ENCODE assay signal across 16 cellular contexts in genomic region chr2:101843048-101843447, GRCh38.
DNase-seq lines count a peak whose midpoint lies in the region; ATAC-seq, FAIRE-seq and TF ChIP-seq lines count a peak whose summit lies in the region.
"Had no signal": no experiment of that assay in that cellular context is flagged by ENCODE, and none has a peak within 500 bp of the region (broad histone marks: within the 10 kb centered on the region; RNA-seq: fewer than 3 reads in every experiment).

No MANE protein-coding gene starts in this region.

- no peak overlapping the region for H2AFZ ChIP-seq in neuronal stem cell (ENCODE audit: low read length)

- H3K9me3 Mint-ChIP-seq in HFFc6 (no peaks in the 10 kb centered on the region), nephron (no peaks in the 10 kb centered on the region)
- H3K9me3 Mint-ChIP-seq: activated naive CD4-positive, alpha-beta T cell treated with anti-CD3 and anti-CD28 coated beads for 36 hours had no signal

- H3K18ac ChIP-seq in neuronal stem cell (ENCODE audit: low read length): no peak overlapping the region

- no peak overlapping the region for H2AK5ac ChIP-seq in neuronal stem cell (ENCODE audit: low read depth, low read length)

- DNase-seq in AG09319 (ENCODE audit: extremely low read depth, low read depth): peak; percentile 65
- DNase-seq in HFFc6: peak; percentile 44
- no peak for DNase-seq in kidney
- DNase-seq in NCI-H1930 (lab: John Stamatoyannopoulos, UW): no peak
- DNase-seq in neuronal stem cell (ENCODE audit: low spot score): no peak
- DNase-seq: activated naive CD4-positive, alpha-beta T cell treated with anti-CD3 and anti-CD28 coated beads for 36 hours; C1 segment of cervical spinal cord; Karpas-422; NCI-H510A treated with DMSO at 0.1 percent for 48 hours; stimulated activated CD4-positive, alpha-beta T cell treated with anti-CD3 and anti-CD28 coated beads, Interleukin-4, amount 100 ng/mL, for 4 hours; testis had no signal

- H3K4me3 ChIP-seq in kidney (ENCODE audit: low read length in 2 of 2): no peak overlapping the region
- no peak overlapping the region for H3K4me3 ChIP-seq in neuronal stem cell (ENCODE audit: low read length in 2 of 2)
- H3K4me3 ChIP-seq: testis had no signal

- H3K27ac ChIP-seq in cingulate gyrus (ENCODE audit: low read depth, low read length) (peak overlapping the region; percentile 61), kidney (ENCODE audit: low read depth in 2 of 2, low read length in 2 of 2) (no peak overlapping the region), neuronal stem cell (replicated peaks; ENCODE audit: low read length) (no peak overlapping the region)
- H3K27ac ChIP-seq: testis had no signal

- no peak for FAIRE-seq in kidney (lab: Jason Lieb, UNC)
- FAIRE-seq: GM19239 had no signal

- H2BK12ac ChIP-seq in neuronal stem cell (ENCODE audit: low read length): no peak overlapping the region

- no peak overlapping the region for H4K8ac ChIP-seq in neuronal stem cell (ENCODE audit: low read depth, low read length)

- H3K14ac ChIP-seq in neuronal stem cell (ENCODE audit: low read length): no peak overlapping the region

- peaks cover 58% of the 10 kb centered on the region for H3K36me3 Mint-ChIP-seq in HFFc6 (ENCODE audit: low read depth)
- peaks cover 76% of the 10 kb centered on the region for H3K36me3 Mint-ChIP-seq in nephron (ENCODE audit: low read depth)

- H3K79me1 ChIP-seq in neuronal stem cell (ENCODE audit: low read depth, low read length): no peaks in the 10 kb centered on the region

- intact Hi-C loops in kidney (cut with DNase I): no loop called here

- no peak overlapping the region for H2BK120ac ChIP-seq in neuronal stem cell (ENCODE audit: low read depth, low read length)

- ATAC-seq in HG03442 (IDR thresholded peaks at IDR 0.05; ENCODE audit: unreplicated experiment): no peak
- ATAC-seq: activated CD4-positive, CD25-positive, alpha-beta regulatory T cell treated with anti-CD3 and anti-CD28 coated beads, Interleukin-2, amount 50 U/mL, for 24 hours had no signal

- H3K9ac ChIP-seq in kidney (ENCODE audit: low read length in 2 of 2): no peak overlapping the region
- no peak overlapping the region for H3K9ac ChIP-seq in neuronal stem cell (ENCODE audit: low read depth, low read length, poor library complexity)

- H3K4me1 Mint-ChIP-seq in HFFc6 (ENCODE audit: low read depth) (peaks cover 58% of the 10 kb centered on the region), nephron (peaks cover 17% of the 10 kb centered on the region)

- H3K27ac Mint-ChIP-seq in HFFc6 (peak overlapping the region; percentile 76), nephron (peak overlapping the region in 2 of 3 experiments; percentile 4 to 7)
- H3K27ac Mint-ChIP-seq: activated naive CD4-positive, alpha-beta T cell treated with anti-CD3 and anti-CD28 coated beads for 36 hours had no signal

- no peak overlapping the region for H3K4ac ChIP-seq in neuronal stem cell (ENCODE audit: low read length)

- H3K27me3 ChIP-seq in neuronal stem cell (ENCODE audit: control insufficient read depth in 3 of 3, insufficient read depth in 3 of 3, low read depth in 1 of 3, low read length in 3 of 3): no peaks in the 10 kb centered on the region
- H3K27me3 ChIP-seq: testis had no signal

- WGBS in neuronal stem cell (ENCODE audit: extremely low coverage in 2 of 2, insufficient read length in 2 of 2, insufficient replicate concordance in 1 of 2), 2 donors: no CpG with 5 or more reads among the region's 2 CpGs

- TF ChIP-seq CTCF in AG09319 (IDR thresholded peaks at IDR 0.05; ENCODE audit: low read depth, low read length): no peak
- no peak for TF ChIP-seq CTCF in HFFc6 (IDR thresholded peaks at IDR 0.05)
- no peak for TF ChIP-seq CTCF in nephron (IDR thresholded peaks at IDR 0.05; ENCODE audit: unreplicated experiment in 3 of 3)
- no peak for TF ChIP-seq CTCF in kidney (IDR thresholded peaks at IDR 0.05; ENCODE audit: borderline replicate concordance, extremely low read depth, insufficient read depth)

- peak overlapping the region; percentile 43 for H3K4me3 Mint-ChIP-seq in HFFc6
- no peak overlapping the region for H3K4me3 Mint-ChIP-seq in nephron
- H3K4me3 Mint-ChIP-seq: activated naive CD4-positive, alpha-beta T cell treated with anti-CD3 and anti-CD28 coated beads for 36 hours had no signal

- H3K36me3 ChIP-seq in kidney (ENCODE audit: control insufficient read depth in 1 of 2, insufficient read depth in 2 of 2, low read length in 2 of 2) (peaks cover 12 to 25% of the 10 kb centered on the region in 2 donors), neuronal stem cell (replicated peaks in 1 of 2; ENCODE audit: control insufficient read depth in 2 of 2, insufficient read depth in 2 of 2, low read length in 2 of 2) (peaks cover 33 to 99% of the 10 kb centered on the region in 2 donors)

- H4K91ac ChIP-seq in neuronal stem cell (ENCODE audit: low read depth, low read length, poor library complexity): no peak overlapping the region

- H3K27me3 Mint-ChIP-seq in HFFc6 (ENCODE audit: insufficient read depth) (peaks cover 7% of the 10 kb centered on the region), nephron (ENCODE audit: low read depth) (no peaks in the 10 kb centered on the region)

- H2BK15ac ChIP-seq in neuronal stem cell (ENCODE audit: low read length): no peak overlapping the region

- H3K4me1 ChIP-seq in kidney (ENCODE audit: control insufficient read depth in 1 of 2, insufficient read depth in 1 of 2, low read depth in 1 of 2, low read length in 2 of 2): peaks cover 0 to 9% of the 10 kb centered on the region in 2 donors
- H3K4me1 ChIP-seq in neuronal stem cell (ENCODE audit: control insufficient read depth in 2 of 2, insufficient read depth in 1 of 2, low read depth in 1 of 2, low read length in 2 of 2): peaks cover 0 to 9% of the 10 kb centered on the region in 2 donors
- H3K4me1 ChIP-seq: testis had no signal

- H3K23ac ChIP-seq in neuronal stem cell (ENCODE audit: low read depth, low read length, poor library complexity): no peak overlapping the region

- H2BK5ac ChIP-seq in neuronal stem cell (ENCODE audit: low read length): no peak overlapping the region

- no peak overlapping the region for H3K4me2 ChIP-seq in neuronal stem cell (ENCODE audit: insufficient read depth, low read length, poor library complexity, severe bottlenecking)

- H3K9me3 ChIP-seq in kidney (ENCODE audit: control insufficient read depth in 1 of 2, low read length in 2 of 2) (no peaks in the 10 kb centered on the region), neuronal stem cell (replicated peaks in 1 of 2; ENCODE audit: control insufficient read depth in 2 of 2, insufficient read depth in 1 of 2, low read depth in 1 of 2, low read length in 2 of 2) (peaks cover 0 to 2% of the 10 kb centered on the region in 2 donors)
- H3K9me3 ChIP-seq: testis had no signal

Comparison
In these comparisons a context has a peak if more than half of its experiments do, and no peak if none do; other contexts are left out.
1. DNase-seq: peak in AG09319 (single experiment) and HFFc6 (single experiment); none in kidney (single experiment), NCI-H1930 (0 of 2) and neuronal stem cell (single experiment).